In the genomic region with DNA sequence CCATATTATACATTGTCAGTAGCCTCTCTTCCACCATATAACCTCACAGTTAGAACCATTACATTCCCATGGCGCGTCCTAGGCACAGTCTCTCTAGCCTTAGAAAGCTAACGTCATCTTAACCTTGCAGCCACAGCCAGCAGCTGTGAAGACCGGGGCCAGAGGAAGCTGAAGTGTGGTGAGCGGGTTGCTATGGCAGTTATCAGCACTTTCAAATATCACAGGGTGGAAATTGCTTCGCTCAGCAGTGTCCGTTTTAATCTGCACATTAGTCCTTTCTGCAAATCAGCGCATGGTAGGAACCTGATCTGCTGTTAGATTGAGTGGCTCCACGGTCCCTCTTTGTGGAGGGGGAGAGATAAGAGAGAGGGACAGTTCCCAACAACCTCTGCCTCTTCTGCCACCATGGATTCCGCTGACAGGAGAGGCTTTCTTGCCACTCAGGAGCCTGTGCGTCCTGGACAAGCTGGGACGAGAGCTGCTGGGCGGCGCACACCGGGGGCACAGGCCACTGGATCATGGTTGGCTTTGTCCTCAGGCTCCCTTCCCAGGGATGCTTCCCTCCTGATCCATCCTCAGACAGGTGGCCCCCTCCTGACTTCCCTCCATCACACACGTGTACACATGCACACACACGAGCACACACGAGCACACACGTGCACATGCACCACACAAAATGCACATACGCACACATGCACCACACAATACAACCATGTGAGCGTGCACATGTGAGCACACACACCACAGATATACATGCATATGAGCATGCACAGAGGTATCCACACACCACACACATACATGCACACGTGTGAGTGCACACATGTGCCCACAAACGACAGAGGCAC, we compare ENCODE assay signal across 12 cellular contexts.
DNase-seq lines count a peak whose midpoint lies in the region; ATAC-seq and TF ChIP-seq lines count a peak whose summit lies in the region.
"Had no signal": no experiment of that assay in that cellular context is flagged by ENCODE, and none has a peak within 500 bp of the region (broad histone marks: within the 10 kb centered on the region; RNA-seq: fewer than 3 reads in every experiment).

No MANE protein-coding gene starts in this region.

- WGBS in right lobe of liver (ENCODE audit: insufficient coverage, low coverage, low lambda C conversion rate, missing lambda C conversion rate) = 38% methylated on average over 13 of the region's 23 CpGs

- H3K4me3 ChIP-seq in right lobe of liver (no peak overlapping the region), vagina (no peak overlapping the region)
- H3K4me3 ChIP-seq: ascending aorta, Peyer's patch had no signal

- H3K4me3 Mint-ChIP-seq in activated naive CD8-positive, alpha-beta T cell treated with anti-CD3 and anti-CD28 coated beads, Interleukin-2, amount 50 U/mL, for 24 hours = no peak overlapping the region
- H3K4me3 Mint-ChIP-seq: B cell had no signal

- no peak overlapping the region for H3K27ac Mint-ChIP-seq in activated naive CD8-positive, alpha-beta T cell treated with anti-CD3 and anti-CD28 coated beads, Interleukin-2, amount 50 U/mL, for 24 hours
- H3K27ac Mint-ChIP-seq: B cell had no signal

- peak; percentile 53 for ATAC-seq in activated naive CD8-positive, alpha-beta T cell treated with anti-CD3 and anti-CD28 coated beads, Interleukin-2, amount 50 U/mL, for 24 hours
- ATAC-seq in right lobe of liver = peak; percentile 61 to 74 (median 69)

- intact Hi-C loops in right lobe of liver (cut with DNase I) = no loop called here
- intact Hi-C loops in vagina (cut with DNase I) = no loop called here

- H3K9me3 ChIP-seq in right lobe of liver (peaks cover 0 to 6% (median 0%) of the 10 kb centered on the region in 4 donors), vagina (peaks cover 6% of the 10 kb centered on the region)

- peaks cover 7% of the 10 kb centered on the region for H3K36me3 Mint-ChIP-seq in activated naive CD8-positive, alpha-beta T cell treated with anti-CD3 and anti-CD28 coated beads, Interleukin-2, amount 50 U/mL, for 24 hours (ENCODE audit: low read depth)

- H3K27ac ChIP-seq in right lobe of liver = no peak overlapping the region
- no peak overlapping the region for H3K27ac ChIP-seq in vagina
- H3K27ac ChIP-seq: ascending aorta, Peyer's patch had no signal

- H3K27me3 Mint-ChIP-seq in activated naive CD8-positive, alpha-beta T cell treated with anti-CD3 and anti-CD28 coated beads, Interleukin-2, amount 50 U/mL, for 24 hours = peaks cover 9% of the 10 kb centered on the region

- TF ChIP-seq CTCF in right lobe of liver (IDR thresholded peaks at IDR 0.05) = no peak
- no peak for TF ChIP-seq CTCF in vagina (IDR thresholded peaks at IDR 0.05)

- peaks cover 12% of the 10 kb centered on the region for H3K9me3 Mint-ChIP-seq in activated naive CD8-positive, alpha-beta T cell treated with anti-CD3 and anti-CD28 coated beads, Interleukin-2, amount 50 U/mL, for 24 hours

- H3K27me3 ChIP-seq in right lobe of liver (no peaks in the 10 kb centered on the region), vagina (no peaks in the 10 kb centered on the region)
- H3K27me3 ChIP-seq: ascending aorta, Peyer's patch had no signal

- H3K4me1 ChIP-seq in right lobe of liver = no peaks in the 10 kb centered on the region
- H3K4me1 ChIP-seq in vagina = no peaks in the 10 kb centered on the region
- H3K4me1 ChIP-seq: ascending aorta, Peyer's patch had no signal

- TF ChIP-seq POLR2A in right lobe of liver (IDR thresholded peaks at IDR 0.05) = no peak
- TF ChIP-seq POLR2A in vagina (IDR thresholded peaks at IDR 0.05) = no peak

- peaks cover 9% of the 10 kb centered on the region for H3K4me1 Mint-ChIP-seq in activated naive CD8-positive, alpha-beta T cell treated with anti-CD3 and anti-CD28 coated beads, Interleukin-2, amount 50 U/mL, for 24 hours
- H3K4me1 Mint-ChIP-seq: B cell had no signal

- DNase-seq in stimulated activated CD4-positive, alpha-beta T cell treated with anti-CD3 and anti-CD28 coated beads, Interleukin-15, amount 100 ng/mL, for 24 hours = peak; percentile 17
- no peak for DNase-seq in stimulated activated CD4-positive, alpha-beta T cell treated with anti-CD3 and anti-CD28 coated beads, Interleukin-1b, Interleukin-23, amount 100 ng/mL, for 48 hours
- peak; percentile 23 for DNase-seq in activated naive CD8-positive, alpha-beta T cell treated with anti-CD3 and anti-CD28 coated beads, Interleukin-2, amount 50 U/mL, for 24 hours
- DNase-seq in right lobe of liver (no peak), vagina (ENCODE audit: extremely low spot score in 2 of 2) (peak; percentile 32 to 82), NCI-H1417 (lab: John Stamatoyannopoulos, UW) (no peak), SIG-M5 (lab: John Stamatoyannopoulos, UW) (no peak), NK-92 (lab: John Stamatoyannopoulos, UW; ENCODE audit: unreplicated experiment) (no peak)
- DNase-seq: NCI-H2029 treated with DMSO at 0.1 percent for 48 hours had no signal

- H3K36me3 ChIP-seq in right lobe of liver (no peaks in the 10 kb centered on the region), vagina (no peaks in the 10 kb centered on the region)
- H3K36me3 ChIP-seq: ascending aorta, Peyer's patch had no signal

Comparison
In these comparisons a context has a peak if more than half of its experiments do, and no peak if none do; other contexts are left out.
1. DNase-seq: peak in stimulated activated CD4-positive, alpha-beta T cell treated with anti-CD3 and anti-CD28 coated beads, Interleukin-15, amount 100 ng/mL, for 24 hours (single experiment), activated naive CD8-positive, alpha-beta T cell treated with anti-CD3 and anti-CD28 coated beads, Interleukin-2, amount 50 U/mL, for 24 hours (single experiment) and vagina (2 of 2); none in stimulated activated CD4-positive, alpha-beta T cell treated with anti-CD3 and anti-CD28 coated beads, Interleukin-1b, Interleukin-23, amount 100 ng/mL, for 48 hours (single experiment), right lobe of liver (0 of 3), NCI-H1417 (0 of 3), SIG-M5 (single experiment) and NK-92 (single experiment).